In genomic region chr2:235570966-235571692, GRCh38 we compare ENCODE assay signal across 29 cellular contexts.
DNase-seq lines count a peak whose midpoint lies in the region; ATAC-seq and TF ChIP-seq lines count a peak whose summit lies in the region.
"Had no signal": no experiment of that assay in that cellular context is flagged by ENCODE, and none has a peak within 500 bp of the region (broad histone marks: within the 10 kb centered on the region; RNA-seq: fewer than 3 reads in every experiment).

No MANE protein-coding gene starts in this region.

- TF ChIP-seq CTCF in GM12865 (IDR thresholded peaks at IDR 0.05; ENCODE audit: insufficient read depth, low read depth, low read length, missing control alignments) (no peak), endodermal cell (conservative IDR thresholded peaks at IDR 0.05) (no peak), mucosa of descending colon (IDR thresholded peaks at IDR 0.05) (no peak)

- H3K4me3 ChIP-seq in GM12865 (ENCODE audit: low read depth, low read length) (no peak overlapping the region), endodermal cell (ENCODE audit: low read length) (no peak overlapping the region), mucosa of descending colon (no peak overlapping the region)
- H3K4me3 ChIP-seq: GM23338, heart right ventricle, left ventricle myocardium inferior, ovary, right atrium auricular region, uterus had no signal

- H3K36me3 ChIP-seq in endodermal cell (ENCODE audit: control insufficient read depth, insufficient read depth, low read length) (peaks cover 7% of the 10 kb centered on the region), mucosa of descending colon (ENCODE audit: low read depth) (no peaks in the 10 kb centered on the region)
- H3K36me3 ChIP-seq: ovary, right atrium auricular region, uterus had no signal

- DNase-seq in GM12865 (ENCODE audit: low read depth): peak; percentile 9
- no peak for DNase-seq in endodermal cell
- DNase-seq in mucosa of descending colon: no peak
- no peak for DNase-seq in GF-D8 (lab: John Stamatoyannopoulos, UW)
- DNase-seq in cerebellum (ENCODE audit: low spot score): no peak
- DNase-seq in left ventricle myocardium superior: no peak
- DNase-seq: activated CD4-positive, alpha-beta T cell treated with anti-CD3 and anti-CD28 coated beads, Interleukin-2, amount 50 U/mL, for 48 hours; activated CD4-positive, CD25-positive, alpha-beta regulatory T cell; activated effector memory CD4-positive, alpha-beta T cell treated with Interleukin-2 at 50 U/mL for 16 hours; activated naive CD8-positive, alpha-beta T cell treated with anti-CD3 and anti-CD28 coated beads, Interleukin-2, amount 10 ng/mL, durations not matched to agents 7 days and 5 days; heart right ventricle; IMR-90; left ventricle myocardium inferior; NCI-H1105 treated with DMSO at 0.1 percent for 48 hours; NCI-H2081; NCI-H226; NCI-H748 treated with DMSO at 0.1 percent for 48 hours; nephron progenitor cell; ovary; Right ventricle myocardium superior; stimulated activated CD4-positive, alpha-beta T cell treated with anti-CD3 and anti-CD28 coated beads, Interleukin-2, amount 100 ng/mL, for 48 hours; T1000; uterus had no signal

- no peaks in the 10 kb centered on the region for H3K27me3 ChIP-seq in endodermal cell (ENCODE audit: control insufficient read depth, insufficient read depth, low read length, poor library complexity, severe bottlenecking)
- H3K27me3 ChIP-seq: heart right ventricle, ovary, right atrium auricular region, uterus had no signal

- H3K4me1 ChIP-seq in endodermal cell (ENCODE audit: control insufficient read depth, insufficient read depth, low read length): peaks cover 16% of the 10 kb centered on the region
- H3K4me1 ChIP-seq in mucosa of descending colon (ENCODE audit: low read depth): no peaks in the 10 kb centered on the region
- H3K4me1 ChIP-seq: uterus had no signal

- H3K4me1 Mint-ChIP-seq in endodermal cell: peaks cover 41% of the 10 kb centered on the region
- H3K4me1 Mint-ChIP-seq: stimulated activated memory B cell treated with anti-CD40 and anti-IgM and Interleukin-4, amounts not matched to agents 10 μg/mL and 1 μg/mL and 100 μg/mL, for 72 hours had no signal

- ATAC-seq in HG03520 (IDR thresholded peaks at IDR 0.05; ENCODE audit: unreplicated experiment) (peak; percentile 44), mucosa of descending colon (peak; percentile 25), HG02840 (IDR thresholded peaks at IDR 0.05; ENCODE audit: low FRiP score, unreplicated experiment) (no peak), left ventricle myocardium superior (no peak)
- ATAC-seq: GM23338; heart right ventricle; stimulated activated memory B cell treated with anti-CD40 and anti-IgM and Interleukin-4, amounts not matched to agents 10 μg/mL and 1 μg/mL and 100 μg/mL, for 72 hours had no signal

- H3K9ac ChIP-seq in endodermal cell (ENCODE audit: extremely low read depth, low read length, poor library complexity, severe bottlenecking): no peak overlapping the region

- H3K36me3 Mint-ChIP-seq in endodermal cell (ENCODE audit: low read depth): peaks cover 18% of the 10 kb centered on the region
- H3K36me3 Mint-ChIP-seq: activated naive CD8-positive, alpha-beta T cell treated with anti-CD3 and anti-CD28 coated beads, Interleukin-2, amount 10 ng/mL, durations not matched to agents 7 days and 5 days; stimulated activated memory B cell treated with anti-CD40 and anti-IgM and Interleukin-4, amounts not matched to agents 10 μg/mL and 1 μg/mL and 100 μg/mL, for 72 hours had no signal

- H3K27me3 Mint-ChIP-seq in endodermal cell (ENCODE audit: insufficient read depth): no peaks in the 10 kb centered on the region

- no peak overlapping the region for H3K4me3 Mint-ChIP-seq in endodermal cell
- H3K4me3 Mint-ChIP-seq: activated naive CD8-positive, alpha-beta T cell treated with anti-CD3 and anti-CD28 coated beads, Interleukin-2, amount 10 ng/mL, durations not matched to agents 7 days and 5 days; GM23338; nephron progenitor cell; stimulated activated memory B cell treated with anti-CD40 and anti-IgM and Interleukin-4, amounts not matched to agents 10 μg/mL and 1 μg/mL and 100 μg/mL, for 72 hours had no signal

- peak overlapping the region; percentile 39 for H3K27ac Mint-ChIP-seq in endodermal cell
- H3K27ac Mint-ChIP-seq: activated naive CD8-positive, alpha-beta T cell treated with anti-CD3 and anti-CD28 coated beads, Interleukin-2, amount 10 ng/mL, durations not matched to agents 7 days and 5 days; nephron progenitor cell; stimulated activated memory B cell treated with anti-CD40 and anti-IgM and Interleukin-4, amounts not matched to agents 10 μg/mL and 1 μg/mL and 100 μg/mL, for 72 hours had no signal

- 93 to 100% methylated on average over 2 to 9 of the region's 9 CpGs for WGBS in endodermal cell (ENCODE audit: insufficient coverage in 1 of 2, insufficient read length in 1 of 2), 2 experiments

- H3K9me3 ChIP-seq in endodermal cell (ENCODE audit: control insufficient read depth, low read length) (peaks cover 10% of the 10 kb centered on the region), mucosa of descending colon (no peaks in the 10 kb centered on the region)
- H3K9me3 ChIP-seq: ovary had no signal

- intact Hi-C loops in mucosa of descending colon (cut with DNase I, micrococcal nuclease): no loop called here
- intact Hi-C loops in left ventricle myocardium superior (cut with micrococcal nuclease): no loop called here

- H3K9me3 Mint-ChIP-seq in endodermal cell: peaks cover 5% of the 10 kb centered on the region

- no peak overlapping the region for H3K27ac ChIP-seq in endodermal cell (ENCODE audit: low read depth, low read length)
- H3K27ac ChIP-seq: C4-2B, heart right ventricle, left ventricle myocardium inferior, ovary, right atrium auricular region, uterus had no signal

Comparison
In these comparisons a context has a peak if more than half of its experiments do, and no peak if none do; other contexts are left out.
1. ATAC-seq: peak in HG03520 (single experiment) and mucosa of descending colon (single experiment); none in HG02840 (single experiment) and left ventricle myocardium superior (single experiment).